ENCODE assay signal across 28 cellular contexts in genomic region chr12:11031307-11031706, GRCh38. TPM values are rescaled to one million over a fixed set of nuclear protein-coding genes. Genes with fewer than 3 reads are reported as not detected.
"Had no signal": no experiment of that assay in that cellular context is flagged by ENCODE, and none has a peak within 500 bp of the region (broad histone marks: within the 10 kb centered on the region; RNA-seq: fewer than 3 reads in every experiment).

Gene TAS2R31, minus strand, starts transcription at chr12:11031407. Its CDS starts 72 bp downstream, at chr12:11031335.

- DNase-seq: cortex of kidney; foreskin melanocyte; glutamatergic neuron; heart right ventricle; hippocampal formation; islet precursor cell; kidney glomerular epithelial cell; left colon; left ventricle myocardium superior; lower lobe of right lung; naive thymus-derived CD8-positive, alpha-beta T cell; stimulated activated CD4-positive, alpha-beta T cell treated with anti-CD3 and anti-CD28 coated beads, Interleukin-12 subunit alpha, Interleukin-12 subunit beta, amount 100 ng/mL, for 4 hours; stimulated activated CD4-positive, alpha-beta T cell treated with anti-CD3 and anti-CD28 coated beads, Interleukin-1b, Interleukin-23, amount 100 ng/mL, for 48 hours; stimulated activated CD4-positive, alpha-beta T cell treated with anti-CD3 and anti-CD28 coated beads, Interleukin-4, amount 100 ng/mL, for 1 hour; stimulated activated CD8-positive, alpha-beta memory T cell treated with anti-CD3 and anti-CD28 coated beads, Interleukin-4, amount 100 ng/mL, for 48 hours; stimulated activated naive CD4-positive, alpha-beta T cell; stimulated activated naive CD8-positive, alpha-beta T cell treated with anti-CD3 and anti-CD28 coated beads, Interleukin-15, amount 100 ng/mL, for 72 hours; tibial artery; upper lobe of right lung had no signal

- H3K4me3 ChIP-seq: esophagus muscularis mucosa, heart right ventricle, lower lobe of right lung, prostate gland, right atrium auricular region, smooth muscle cell, suprapubic skin, tibial artery, upper lobe of right lung had no signal

- H3K9ac ChIP-seq: parathyroid adenoma had no signal

- H3K27ac ChIP-seq: epithelial cell of prostate, esophagus muscularis mucosa, heart right ventricle, lower lobe of right lung, neutrophil, parathyroid adenoma, prostate gland, right atrium auricular region, suprapubic skin, tibial artery, upper lobe of right lung had no signal

- H3K4me1 Mint-ChIP-seq: stimulated activated naive CD8-positive, alpha-beta T cell treated with anti-CD3 and anti-CD28 coated beads, Interleukin-15, amount 100 ng/mL, for 72 hours had no signal

- H3K27me3 ChIP-seq: esophagus muscularis mucosa, heart right ventricle, neutrophil, right atrium auricular region, suprapubic skin, tibial artery, upper lobe of right lung had no signal

- ATAC-seq: heart right ventricle; left colon; left ventricle myocardium superior; lower lobe of right lung; naive thymus-derived CD8-positive, alpha-beta T cell; sciatic nerve; stimulated activated naive CD8-positive, alpha-beta T cell treated with anti-CD3 and anti-CD28 coated beads, Interleukin-15, amount 100 ng/mL, for 72 hours; upper lobe of right lung had no signal

- H3K4me1 ChIP-seq: esophagus muscularis mucosa, heart right ventricle, lower lobe of right lung, parathyroid adenoma, prostate gland, right atrium auricular region, suprapubic skin, tibial artery, upper lobe of right lung had no signal

- H3K4me3 Mint-ChIP-seq: naive thymus-derived CD8-positive, alpha-beta T cell; stimulated activated naive CD8-positive, alpha-beta T cell treated with anti-CD3 and anti-CD28 coated beads, Interleukin-15, amount 100 ng/mL, for 72 hours had no signal

- H3K9me3 ChIP-seq: esophagus muscularis mucosa, heart right ventricle, lower lobe of right lung, neutrophil, prostate gland, right atrium auricular region, suprapubic skin, tibial artery, upper lobe of right lung had no signal

- H3K36me3 ChIP-seq: lower lobe of right lung, prostate gland, right atrium auricular region, upper lobe of right lung had no signal

- H2AFZ ChIP-seq: parathyroid adenoma had no signal

- H3K4me2 ChIP-seq: smooth muscle cell had no signal

- H3K27me3 Mint-ChIP-seq: naive thymus-derived CD8-positive, alpha-beta T cell; stimulated activated naive CD8-positive, alpha-beta T cell treated with anti-CD3 and anti-CD28 coated beads, Interleukin-15, amount 100 ng/mL, for 72 hours had no signal

RNA-seq across cellular contexts. Expression of gene TAS2R31, which starts in this region (rescaled TPM):
- polyA plus RNA-seq: smooth muscle cell had no signal
